ENCODE assay signal across 1 cellular context in the genomic region with DNA sequence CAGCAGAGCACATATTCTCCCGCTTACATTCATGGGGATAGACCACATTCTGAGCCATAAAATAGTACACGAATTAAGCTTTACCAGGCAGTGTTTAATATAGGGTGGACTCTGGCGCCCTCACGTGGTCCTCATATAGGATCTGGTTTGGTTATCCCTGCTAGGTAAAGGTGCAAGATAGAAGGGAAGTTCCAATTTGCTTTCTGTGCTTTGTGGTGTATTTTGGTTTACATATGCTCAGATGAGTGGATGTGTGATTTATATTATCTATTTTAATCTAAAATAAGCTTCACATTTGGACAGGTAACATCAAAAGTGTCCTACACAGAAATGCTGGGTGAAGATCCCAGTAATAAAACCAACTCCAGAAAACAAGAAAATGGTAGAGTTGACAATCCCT.
TF ChIP-seq lines count a peak whose summit lies in the region.

No MANE protein-coding gene starts in this region.

TF ChIP-seq in GM23338, 12 proteins besides CTCF, POLR2A, EP300 and RAD21 (continued from another document):
- TF ChIP-seq, protein P1, sequence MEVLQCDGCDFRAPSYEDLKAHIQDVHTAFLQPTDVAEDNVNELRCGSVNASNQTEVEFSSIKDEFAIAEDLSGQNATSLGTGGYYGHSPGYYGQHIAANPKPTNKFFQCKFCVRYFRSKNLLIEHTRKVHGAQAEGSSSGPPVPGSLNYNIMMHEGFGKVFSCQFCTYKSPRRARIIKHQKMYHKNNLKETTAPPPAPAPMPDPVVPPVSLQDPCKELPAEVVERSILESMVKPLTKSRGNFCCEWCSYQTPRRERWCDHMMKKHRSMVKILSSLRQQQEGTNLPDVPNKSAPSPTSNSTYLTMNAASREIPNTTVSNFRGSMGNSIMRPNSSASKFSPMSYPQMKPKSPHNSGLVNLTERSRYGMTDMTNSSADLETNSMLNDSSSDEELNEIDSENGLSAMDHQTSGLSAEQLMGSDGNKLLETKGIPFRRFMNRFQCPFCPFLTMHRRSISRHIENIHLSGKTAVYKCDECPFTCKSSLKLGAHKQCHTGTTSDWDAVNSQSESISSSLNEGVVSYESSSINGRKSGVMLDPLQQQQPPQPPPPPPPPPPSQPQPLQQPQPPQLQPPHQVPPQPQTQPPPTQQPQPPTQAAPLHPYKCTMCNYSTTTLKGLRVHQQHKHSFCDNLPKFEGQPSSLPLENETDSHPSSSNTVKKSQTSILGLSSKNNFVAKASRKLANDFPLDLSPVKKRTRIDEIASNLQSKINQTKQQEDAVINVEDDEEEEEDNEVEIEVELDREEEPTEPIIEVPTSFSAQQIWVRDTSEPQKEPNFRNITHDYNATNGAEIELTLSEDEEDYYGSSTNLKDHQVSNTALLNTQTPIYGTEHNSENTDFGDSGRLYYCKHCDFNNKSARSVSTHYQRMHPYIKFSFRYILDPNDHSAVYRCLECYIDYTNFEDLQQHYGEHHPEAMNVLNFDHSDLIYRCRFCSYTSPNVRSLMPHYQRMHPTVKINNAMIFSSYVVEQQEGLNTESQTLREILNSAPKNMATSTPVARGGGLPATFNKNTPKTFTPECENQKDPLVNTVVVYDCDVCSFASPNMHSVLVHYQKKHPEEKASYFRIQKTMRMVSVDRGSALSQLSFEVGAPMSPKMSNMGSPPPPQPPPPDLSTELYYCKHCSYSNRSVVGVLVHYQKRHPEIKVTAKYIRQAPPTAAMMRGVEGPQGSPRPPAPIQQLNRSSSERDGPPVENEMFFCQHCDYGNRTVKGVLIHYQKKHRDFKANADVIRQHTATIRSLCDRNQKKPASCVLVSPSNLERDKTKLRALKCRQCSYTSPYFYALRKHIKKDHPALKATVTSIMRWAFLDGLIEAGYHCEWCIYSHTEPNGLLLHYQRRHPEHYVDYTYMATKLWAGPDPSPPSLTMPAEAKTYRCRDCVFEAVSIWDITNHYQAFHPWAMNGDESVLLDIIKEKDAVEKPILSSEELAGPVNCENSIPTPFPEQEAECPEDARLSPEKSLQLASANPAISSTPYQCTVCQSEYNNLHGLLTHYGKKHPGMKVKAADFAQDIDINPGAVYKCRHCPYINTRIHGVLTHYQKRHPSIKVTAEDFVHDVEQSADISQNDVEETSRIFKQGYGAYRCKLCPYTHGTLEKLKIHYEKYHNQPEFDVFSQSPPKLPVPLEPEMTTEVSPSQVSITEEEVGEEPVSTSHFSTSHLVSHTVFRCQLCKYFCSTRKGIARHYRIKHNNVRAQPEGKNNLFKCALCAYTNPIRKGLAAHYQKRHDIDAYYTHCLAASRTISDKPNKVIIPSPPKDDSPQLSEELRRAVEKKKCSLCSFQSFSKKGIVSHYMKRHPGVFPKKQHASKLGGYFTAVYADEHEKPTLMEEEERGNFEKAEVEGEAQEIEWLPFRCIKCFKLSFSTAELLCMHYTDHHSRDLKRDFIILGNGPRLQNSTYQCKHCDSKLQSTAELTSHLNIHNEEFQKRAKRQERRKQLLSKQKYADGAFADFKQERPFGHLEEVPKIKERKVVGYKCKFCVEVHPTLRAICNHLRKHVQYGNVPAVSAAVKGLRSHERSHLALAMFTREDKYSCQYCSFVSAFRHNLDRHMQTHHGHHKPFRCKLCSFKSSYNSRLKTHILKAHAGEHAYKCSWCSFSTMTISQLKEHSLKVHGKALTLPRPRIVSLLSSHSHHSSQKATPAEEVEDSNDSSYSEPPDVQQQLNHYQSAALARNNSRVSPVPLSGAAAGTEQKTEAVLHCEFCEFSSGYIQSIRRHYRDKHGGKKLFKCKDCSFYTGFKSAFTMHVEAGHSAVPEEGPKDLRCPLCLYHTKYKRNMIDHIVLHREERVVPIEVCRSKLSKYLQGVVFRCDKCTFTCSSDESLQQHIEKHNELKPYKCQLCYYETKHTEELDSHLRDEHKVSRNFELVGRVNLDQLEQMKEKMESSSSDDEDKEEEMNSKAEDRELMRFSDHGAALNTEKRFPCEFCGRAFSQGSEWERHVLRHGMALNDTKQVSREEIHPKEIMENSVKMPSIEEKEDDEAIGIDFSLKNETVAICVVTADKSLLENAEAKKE (CRISPR knock-in tag; IDR thresholded peaks at IDR 0.05): no peak
